ENCODE assay signal across 17 cellular contexts in the genomic region with DNA sequence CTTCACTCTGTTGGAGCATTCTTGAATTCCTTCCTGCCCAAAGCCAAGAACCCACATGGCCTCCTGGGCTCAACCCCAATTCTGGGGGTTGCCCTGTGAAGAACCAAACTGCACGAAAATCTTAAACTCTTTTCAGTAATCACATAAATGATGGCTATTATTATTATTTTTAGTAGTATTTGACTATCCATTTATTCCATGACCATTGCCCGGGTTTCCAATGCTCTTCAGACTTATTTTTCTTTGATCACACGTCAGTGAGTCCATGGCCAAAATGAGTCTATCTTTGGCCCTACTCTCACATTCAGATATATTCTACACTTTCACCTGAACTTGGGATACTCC.
A peak's percentile ranks its signal among the peaks of the same experiment; 100 is the strongest.
DNase-seq lines count a peak whose midpoint lies in the region; ATAC-seq and TF ChIP-seq lines count a peak whose summit lies in the region.
"Had no signal": no experiment of that assay in that cellular context is flagged by ENCODE, and none has a peak within 500 bp of the region (broad histone marks: within the 10 kb centered on the region; RNA-seq: fewer than 3 reads in every experiment).

No MANE protein-coding gene starts in this region.

- peaks cover 20% of the 10 kb centered on the region for H3K36me3 Mint-ChIP-seq in WTC11
- no peaks in the 10 kb centered on the region for H3K36me3 Mint-ChIP-seq in type B pancreatic cell

- H3K4me3 Mint-ChIP-seq in WTC11, result peak overlapping the region; percentile 23
- no peak overlapping the region for H3K4me3 Mint-ChIP-seq in type B pancreatic cell
- H3K4me3 Mint-ChIP-seq: CD4-positive, alpha-beta T cell had no signal

- H3K27me3 Mint-ChIP-seq in WTC11 (ENCODE audit: low read depth), result no peaks in the 10 kb centered on the region
- H3K27me3 Mint-ChIP-seq in type B pancreatic cell, result no peaks in the 10 kb centered on the region
- H3K27me3 Mint-ChIP-seq: CD4-positive, alpha-beta T cell had no signal

- no peak for ATAC-seq in WTC11
- no peak for ATAC-seq in Right ventricle myocardium superior (ENCODE audit: poor library complexity)
- no peak for ATAC-seq in mucosa of descending colon
- ATAC-seq: SK-N-SH treated with all-trans-retinoic acid at 6 μM for 48 hours had no signal

- H3K4me1 ChIP-seq in HUES48 (ENCODE audit: control insufficient read depth, insufficient read depth, low read length) (peaks cover 26% of the 10 kb centered on the region), iPS-18a (ENCODE audit: control insufficient read depth, low read depth, low read length) (peaks cover 23% of the 10 kb centered on the region), mucosa of descending colon (ENCODE audit: low read depth) (no peaks in the 10 kb centered on the region)
- H3K4me1 ChIP-seq: BE2C, Peyer's patch had no signal

- POLR2A ChIA-PET in WTC11 (lab: Charles Lee), result no interaction called here

- CTCF ChIA-PET in WTC11 (lab: Charles Lee), result no interaction called here

- DNase-seq in WTC11 (ENCODE audit: low spot score) (no peak), type B pancreatic cell (ENCODE audit: extremely low spot score, unreplicated experiment) (no peak), Right ventricle myocardium superior (no peak), mucosa of descending colon (no peak), pons (ENCODE audit: low spot score) (no peak)
- DNase-seq: BE2C; CD4-positive, alpha-beta T cell; NCI-H1092 treated with DMSO at 0.1 percent for 48 hours; NCI-H2081 treated with DMSO at 0.1 percent for 48 hours; NCI-H524; Peyer's patch; SHP77 had no signal

- H3K9ac ChIP-seq in HUES48 (ENCODE audit: low read depth, low read length) (no peak overlapping the region), iPS-18a (ENCODE audit: low read length) (peak overlapping the region; percentile 62)
- H3K9ac ChIP-seq: KMS-11 had no signal

- H3K27ac ChIP-seq in HUES48 (ENCODE audit: low read depth, low read length), result peak overlapping the region; percentile 82
- peak overlapping the region; percentile 60 for H3K27ac ChIP-seq in iPS-18a (ENCODE audit: low read length)
- H3K27ac ChIP-seq: KMS-11, Peyer's patch had no signal

- peaks cover 5% of the 10 kb centered on the region; the same call in 1 of the 2 replicates for H3K36me3 ChIP-seq in HUES48 (ENCODE audit: control insufficient read depth, insufficient read depth, low read length)
- H3K36me3 ChIP-seq in iPS-18a (ENCODE audit: control insufficient read depth, low read depth, low read length), result no peaks in the 10 kb centered on the region
- H3K36me3 ChIP-seq in mucosa of descending colon (ENCODE audit: low read depth), result no peaks in the 10 kb centered on the region
- H3K36me3 ChIP-seq: BE2C, MG63, Peyer's patch had no signal

- intact Hi-C loops in Right ventricle myocardium superior (cut with DNase I) (no loop called here), mucosa of descending colon (cut with DNase I, micrococcal nuclease) (no loop called here)

- H3K27me3 ChIP-seq in HUES48 (ENCODE audit: control insufficient read depth, insufficient read depth, low read length) (no peaks in the 10 kb centered on the region), iPS-18a (ENCODE audit: control insufficient read depth, insufficient read depth, low read length) (no peaks in the 10 kb centered on the region)
- H3K27me3 ChIP-seq: BE2C, MG63, Peyer's patch had no signal

- H3K9me3 ChIP-seq in HUES48 (ENCODE audit: control insufficient read depth, insufficient read depth, low read length), result 0 out of 2 replicates have a peak, but pooled peaks cover 5% of the 10 kb centered on the region
- peaks cover 7% of the 10 kb centered on the region for H3K9me3 ChIP-seq in iPS-18a (ENCODE audit: control insufficient read depth, low read depth, low read length)
- H3K9me3 ChIP-seq in mucosa of descending colon, result no peaks in the 10 kb centered on the region
- H3K9me3 ChIP-seq: BE2C, MG63, Peyer's patch had no signal

- TF ChIP-seq CTCF in WTC11 (IDR thresholded peaks at IDR 0.05), result no peak
- TF ChIP-seq CTCF in type B pancreatic cell (conservative IDR thresholded peaks at IDR 0.05), result no peak
- no peak for TF ChIP-seq CTCF in mucosa of descending colon (IDR thresholded peaks at IDR 0.05)

- H3K4me1 Mint-ChIP-seq in WTC11 (peaks cover 36% of the 10 kb centered on the region), type B pancreatic cell (ENCODE audit: unreplicated experiment) (no peaks in the 10 kb centered on the region)

- H3K27ac Mint-ChIP-seq in WTC11, result peak overlapping the region; percentile 86
- peak overlapping the region; percentile 52 for H3K27ac Mint-ChIP-seq in type B pancreatic cell
- H3K27ac Mint-ChIP-seq: CD4-positive, alpha-beta T cell had no signal

- peaks cover 28% of the 10 kb centered on the region for H3K9me3 Mint-ChIP-seq in WTC11
- H3K9me3 Mint-ChIP-seq in type B pancreatic cell, result peaks cover 4% of the 10 kb centered on the region

- no peak overlapping the region for H3K4me3 ChIP-seq in HUES48 (ENCODE audit: low read depth, low read length)
- no peak overlapping the region for H3K4me3 ChIP-seq in iPS-18a (ENCODE audit: low read length)
- H3K4me3 ChIP-seq in mucosa of descending colon, result no peak overlapping the region
- H3K4me3 ChIP-seq: MG63, Peyer's patch had no signal

TF ChIP-seq in WTC11, 78 proteins besides CTCF, POLR2A, EP300 and RAD21 (continues in another document):
- TF ChIP-seq, protein P1, sequence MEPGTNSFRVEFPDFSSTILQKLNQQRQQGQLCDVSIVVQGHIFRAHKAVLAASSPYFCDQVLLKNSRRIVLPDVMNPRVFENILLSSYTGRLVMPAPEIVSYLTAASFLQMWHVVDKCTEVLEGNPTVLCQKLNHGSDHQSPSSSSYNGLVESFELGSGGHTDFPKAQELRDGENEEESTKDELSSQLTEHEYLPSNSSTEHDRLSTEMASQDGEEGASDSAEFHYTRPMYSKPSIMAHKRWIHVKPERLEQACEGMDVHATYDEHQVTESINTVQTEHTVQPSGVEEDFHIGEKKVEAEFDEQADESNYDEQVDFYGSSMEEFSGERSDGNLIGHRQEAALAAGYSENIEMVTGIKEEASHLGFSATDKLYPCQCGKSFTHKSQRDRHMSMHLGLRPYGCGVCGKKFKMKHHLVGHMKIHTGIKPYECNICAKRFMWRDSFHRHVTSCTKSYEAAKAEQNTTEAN (CRISPR knock-in tag; IDR thresholded peaks at IDR 0.05), result no peak
- TF ChIP-seq SMAD4 (CRISPR knock-in tag; IDR thresholded peaks at IDR 0.05), result no peak
- TF ChIP-seq TCF7 (CRISPR knock-in tag; IDR thresholded peaks at IDR 0.05; ENCODE audit: low read depth), result no peak
- no peak for TF ChIP-seq ZNF317 (CRISPR knock-in tag; IDR thresholded peaks at IDR 0.05; ENCODE audit: borderline replicate concordance, low read depth)
- TF ChIP-seq, protein P2, sequence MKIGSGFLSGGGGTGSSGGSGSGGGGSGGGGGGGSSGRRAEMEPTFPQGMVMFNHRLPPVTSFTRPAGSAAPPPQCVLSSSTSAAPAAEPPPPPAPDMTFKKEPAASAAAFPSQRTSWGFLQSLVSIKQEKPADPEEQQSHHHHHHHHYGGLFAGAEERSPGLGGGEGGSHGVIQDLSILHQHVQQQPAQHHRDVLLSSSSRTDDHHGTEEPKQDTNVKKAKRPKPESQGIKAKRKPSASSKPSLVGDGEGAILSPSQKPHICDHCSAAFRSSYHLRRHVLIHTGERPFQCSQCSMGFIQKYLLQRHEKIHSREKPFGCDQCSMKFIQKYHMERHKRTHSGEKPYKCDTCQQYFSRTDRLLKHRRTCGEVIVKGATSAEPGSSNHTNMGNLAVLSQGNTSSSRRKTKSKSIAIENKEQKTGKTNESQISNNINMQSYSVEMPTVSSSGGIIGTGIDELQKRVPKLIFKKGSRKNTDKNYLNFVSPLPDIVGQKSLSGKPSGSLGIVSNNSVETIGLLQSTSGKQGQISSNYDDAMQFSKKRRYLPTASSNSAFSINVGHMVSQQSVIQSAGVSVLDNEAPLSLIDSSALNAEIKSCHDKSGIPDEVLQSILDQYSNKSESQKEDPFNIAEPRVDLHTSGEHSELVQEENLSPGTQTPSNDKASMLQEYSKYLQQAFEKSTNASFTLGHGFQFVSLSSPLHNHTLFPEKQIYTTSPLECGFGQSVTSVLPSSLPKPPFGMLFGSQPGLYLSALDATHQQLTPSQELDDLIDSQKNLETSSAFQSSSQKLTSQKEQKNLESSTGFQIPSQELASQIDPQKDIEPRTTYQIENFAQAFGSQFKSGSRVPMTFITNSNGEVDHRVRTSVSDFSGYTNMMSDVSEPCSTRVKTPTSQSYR (CRISPR knock-in tag; IDR thresholded peaks at IDR 0.05), result no peak
- TF ChIP-seq, protein P3, sequence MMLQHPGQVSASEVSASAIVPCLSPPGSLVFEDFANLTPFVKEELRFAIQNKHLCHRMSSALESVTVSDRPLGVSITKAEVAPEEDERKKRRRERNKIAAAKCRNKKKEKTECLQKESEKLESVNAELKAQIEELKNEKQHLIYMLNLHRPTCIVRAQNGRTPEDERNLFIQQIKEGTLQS (CRISPR knock-in tag; conservative IDR thresholded peaks at IDR 0.05), result no peak
- no peak for TF ChIP-seq ATF1 (CRISPR knock-in tag; IDR thresholded peaks at IDR 0.05)
- no peak for TF ChIP-seq GABPB1 (CRISPR knock-in tag; IDR thresholded peaks at IDR 0.05)
- TF ChIP-seq, protein P4, sequence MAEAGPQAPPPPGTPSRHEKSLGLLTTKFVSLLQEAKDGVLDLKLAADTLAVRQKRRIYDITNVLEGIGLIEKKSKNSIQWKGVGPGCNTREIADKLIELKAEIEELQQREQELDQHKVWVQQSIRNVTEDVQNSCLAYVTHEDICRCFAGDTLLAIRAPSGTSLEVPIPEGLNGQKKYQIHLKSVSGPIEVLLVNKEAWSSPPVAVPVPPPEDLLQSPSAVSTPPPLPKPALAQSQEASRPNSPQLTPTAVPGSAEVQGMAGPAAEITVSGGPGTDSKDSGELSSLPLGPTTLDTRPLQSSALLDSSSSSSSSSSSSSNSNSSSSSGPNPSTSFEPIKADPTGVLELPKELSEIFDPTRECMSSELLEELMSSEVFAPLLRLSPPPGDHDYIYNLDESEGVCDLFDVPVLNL (CRISPR knock-in tag; IDR thresholded peaks at IDR 0.05; ENCODE audit: borderline replicate concordance, low read depth), result no peak
- TF ChIP-seq CREB1 (CRISPR knock-in tag; IDR thresholded peaks at IDR 0.05), result no peak
- no peak for TF ChIP-seq JAZF1 (CRISPR knock-in tag; IDR thresholded peaks at IDR 0.05)
- TF ChIP-seq, protein P5, sequence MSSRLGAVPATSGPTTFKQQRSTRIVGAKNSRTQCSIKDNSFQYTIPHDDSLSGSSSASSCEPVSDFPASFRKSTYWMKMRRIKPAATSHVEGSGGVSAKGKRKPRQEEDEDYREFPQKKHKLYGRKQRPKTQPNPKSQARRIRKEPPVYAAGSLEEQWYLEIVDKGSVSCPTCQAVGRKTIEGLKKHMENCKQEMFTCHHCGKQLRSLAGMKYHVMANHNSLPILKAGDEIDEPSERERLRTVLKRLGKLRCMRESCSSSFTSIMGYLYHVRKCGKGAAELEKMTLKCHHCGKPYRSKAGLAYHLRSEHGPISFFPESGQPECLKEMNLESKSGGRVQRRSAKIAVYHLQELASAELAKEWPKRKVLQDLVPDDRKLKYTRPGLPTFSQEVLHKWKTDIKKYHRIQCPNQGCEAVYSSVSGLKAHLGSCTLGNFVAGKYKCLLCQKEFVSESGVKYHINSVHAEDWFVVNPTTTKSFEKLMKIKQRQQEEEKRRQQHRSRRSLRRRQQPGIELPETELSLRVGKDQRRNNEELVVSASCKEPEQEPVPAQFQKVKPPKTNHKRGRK (CRISPR knock-in tag; IDR thresholded peaks at IDR 0.05; ENCODE audit: borderline replicate concordance), result no peak
- no peak for TF ChIP-seq FOXK1 (CRISPR knock-in tag; IDR thresholded peaks at IDR 0.05)
